Comparison of ENCODE assay signal across 1 cellular context in the genomic region with DNA sequence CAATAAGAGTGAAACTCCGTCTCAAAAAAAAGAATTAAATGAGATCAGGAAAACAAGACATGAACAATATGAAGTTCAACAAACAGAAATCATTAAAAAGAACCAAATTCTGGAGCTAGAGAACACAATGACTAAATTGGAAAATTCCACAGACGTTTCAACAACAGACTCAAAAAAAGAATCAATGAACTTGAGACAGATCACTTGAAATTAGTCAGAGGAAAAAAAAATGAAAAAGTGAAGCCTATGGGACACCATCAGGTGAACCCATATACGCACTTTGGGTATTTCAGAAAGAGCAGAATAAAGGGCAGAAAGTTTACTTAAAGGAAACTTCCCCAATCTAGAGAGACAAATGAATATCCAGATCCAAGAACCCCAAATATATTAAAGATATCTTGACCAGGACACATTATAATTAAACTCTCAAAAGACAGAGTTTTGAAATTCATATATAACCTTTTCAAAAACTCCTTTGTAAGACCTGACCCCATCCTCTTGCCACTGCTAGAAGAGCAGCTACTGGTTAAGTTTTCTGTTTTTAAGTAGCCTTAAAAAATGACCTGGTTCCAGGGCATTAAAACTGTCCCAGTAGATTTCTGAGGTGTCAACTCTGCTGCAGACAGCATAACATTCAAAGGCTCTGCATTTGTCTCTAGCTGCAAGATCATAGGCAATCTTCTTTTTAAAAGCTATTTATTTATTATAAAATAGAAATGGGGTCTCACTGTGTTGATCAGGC.
A peak's percentile ranks its signal among the peaks of the same experiment; 100 is the strongest.
TF ChIP-seq lines count a peak whose summit lies in the region.

No MANE protein-coding gene starts in this region.

TF ChIP-seq in H1, 55 proteins besides CTCF, POLR2A, EP300 and RAD21:
- TF ChIP-seq, protein P1, sequence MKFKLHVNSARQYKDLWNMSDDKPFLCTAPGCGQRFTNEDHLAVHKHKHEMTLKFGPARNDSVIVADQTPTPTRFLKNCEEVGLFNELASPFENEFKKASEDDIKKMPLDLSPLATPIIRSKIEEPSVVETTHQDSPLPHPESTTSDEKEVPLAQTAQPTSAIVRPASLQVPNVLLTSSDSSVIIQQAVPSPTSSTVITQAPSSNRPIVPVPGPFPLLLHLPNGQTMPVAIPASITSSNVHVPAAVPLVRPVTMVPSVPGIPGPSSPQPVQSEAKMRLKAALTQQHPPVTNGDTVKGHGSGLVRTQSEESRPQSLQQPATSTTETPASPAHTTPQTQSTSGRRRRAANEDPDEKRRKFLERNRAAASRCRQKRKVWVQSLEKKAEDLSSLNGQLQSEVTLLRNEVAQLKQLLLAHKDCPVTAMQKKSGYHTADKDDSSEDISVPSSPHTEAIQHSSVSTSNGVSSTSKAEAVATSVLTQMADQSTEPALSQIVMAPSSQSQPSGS (IDR thresholded peaks at IDR 0.05; ENCODE audit: low read length) = no peak
- TF ChIP-seq POLR2AphosphoS5 (IDR thresholded peaks at IDR 0.05; ENCODE audit: low read depth, low read length) = peak; percentile 75; the same call in 1 of the 2 replicates
